ENCODE assay signal across 21 cellular contexts in the genomic region with DNA sequence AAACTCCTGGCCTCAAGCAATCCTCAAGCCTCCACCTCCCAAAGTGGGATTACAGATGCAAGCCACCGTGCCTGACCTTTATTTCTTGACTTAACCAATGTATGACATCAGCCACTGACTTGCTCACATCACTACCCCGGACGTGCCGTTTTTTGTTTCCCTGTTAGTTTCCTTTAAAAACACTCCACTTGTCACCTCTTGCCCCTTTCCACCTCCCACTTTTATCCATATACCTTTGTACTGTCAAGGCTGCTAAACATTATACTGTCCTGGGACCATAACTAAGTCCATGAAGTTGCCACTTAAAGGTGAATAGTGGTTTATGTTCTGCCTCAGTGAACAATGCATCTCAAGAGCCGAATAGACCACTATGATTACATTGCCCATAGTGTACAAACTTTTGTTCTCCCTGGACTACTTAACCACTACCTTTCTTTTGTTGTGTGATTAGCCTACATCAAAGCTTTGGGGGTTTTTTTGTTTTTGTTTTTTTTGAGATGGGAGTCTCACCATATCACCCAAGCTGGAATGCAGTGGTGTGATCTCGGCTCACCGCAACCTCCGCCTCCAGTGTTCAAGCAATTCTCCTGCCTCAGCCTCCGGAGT. TPM values are rescaled to one million over a fixed set of nuclear protein-coding genes. Genes with fewer than 3 reads are reported as not detected.
A peak's percentile ranks its signal among the peaks of the same experiment; 100 is the strongest.
DNase-seq lines count a peak whose midpoint lies in the region; ATAC-seq and TF ChIP-seq lines count a peak whose summit lies in the region.
"Had no signal": no experiment of that assay in that cellular context is flagged by ENCODE, and none has a peak within 500 bp of the region (broad histone marks: within the 10 kb centered on the region; RNA-seq: fewer than 3 reads in every experiment).

No MANE protein-coding gene starts in this region.

- peaks cover 12% of the 10 kb centered on the region for H3K79me2 ChIP-seq in PC-9 (ENCODE audit: low read depth)

- H3K27ac ChIP-seq in PC-9, result peak overlapping the region; percentile 97
- no peak overlapping the region for H3K27ac ChIP-seq in lower lobe of right lung
- H3K27ac ChIP-seq: breast epithelium, foreskin keratinocyte had no signal

- H3K9me3 Mint-ChIP-seq in activated naive CD4-positive, alpha-beta T cell treated with anti-CD3 and anti-CD28 coated beads, Interleukin-2, amount 50 U/mL, for 24 hours, result no peaks in the 10 kb centered on the region
- no peaks in the 10 kb centered on the region for H3K9me3 Mint-ChIP-seq in activated naive CD4-positive, alpha-beta T cell treated with anti-CD3 and anti-CD28 coated beads for 36 hours
- H3K9me3 Mint-ChIP-seq in stimulated activated naive B cell treated with anti-CD40 and anti-IgM and Interleukin-4, amounts not matched to agents 10 μg/mL and 1 μg/mL and 100 μg/mL, for 72 hours, result no peaks in the 10 kb centered on the region

- H3K27me3 ChIP-seq in PC-9 (ENCODE audit: insufficient read depth, low read depth) (no peaks in the 10 kb centered on the region), lower lobe of right lung (ENCODE audit: low read depth) (peaks cover 11% of the 10 kb centered on the region)
- H3K27me3 ChIP-seq: breast epithelium had no signal

- ATAC-seq in stimulated activated naive B cell treated with anti-CD40 and anti-IgM and Interleukin-4, amounts not matched to agents 10 μg/mL and 1 μg/mL and 100 μg/mL, for 72 hours (replicated peaks), result no peak
- ATAC-seq in lower lobe of right lung, result no peak
- ATAC-seq in GM21360 (IDR thresholded peaks at IDR 0.05; ENCODE audit: unreplicated experiment), result no peak
- no peak for ATAC-seq in GM19452 (IDR thresholded peaks at IDR 0.05; ENCODE audit: unreplicated experiment)
- ATAC-seq: naive thymus-derived CD4-positive, alpha-beta T cell had no signal

- H3K4me3 Mint-ChIP-seq in activated naive CD4-positive, alpha-beta T cell treated with anti-CD3 and anti-CD28 coated beads, Interleukin-2, amount 50 U/mL, for 24 hours, result no peak overlapping the region
- H3K4me3 Mint-ChIP-seq in activated naive CD4-positive, alpha-beta T cell treated with anti-CD3 and anti-CD28 coated beads for 36 hours, result no peak overlapping the region
- H3K4me3 Mint-ChIP-seq in stimulated activated naive B cell treated with anti-CD40 and anti-IgM and Interleukin-4, amounts not matched to agents 10 μg/mL and 1 μg/mL and 100 μg/mL, for 72 hours, result no peak overlapping the region

- H3K9me2 ChIP-seq in PC-9 (ENCODE audit: insufficient read depth), result no peaks in the 10 kb centered on the region

- CTCF ChIA-PET in activated naive CD4-positive, alpha-beta T cell treated with anti-CD3 and anti-CD28 coated beads for 36 hours (lab: Charles Lee), result interaction anchor here (0.8 to 1.2 kb wide), 2 partner anchors 25 to 185 kb away, joined by 3 to 4 read pairs; no protein-coding TSS in a partner anchor
- CTCF ChIA-PET in PC-9 (lab: Charles Lee), result interaction anchor here (0.6 kb wide), 1 partner anchor 33 kb away, joined by 3 read pairs; no protein-coding TSS in a partner anchor

- POLR2A ChIA-PET in PC-9 (lab: Charles Lee; ENCODE audit: unreplicated experiment), result interaction anchor here (0.6 to 1.8 kb wide), 4 partner anchors 18 to 145 kb away, joined by 3 to 9 read pairs (median 5); partner anchors contain the start of gene AKAP8

- H4K20me1 ChIP-seq in PC-9 (ENCODE audit: insufficient read depth), result peaks cover 3% of the 10 kb centered on the region; the same call in 1 of the 2 replicates

- peaks cover 8% of the 10 kb centered on the region for H3K36me3 Mint-ChIP-seq in activated naive CD4-positive, alpha-beta T cell treated with anti-CD3 and anti-CD28 coated beads, Interleukin-2, amount 50 U/mL, for 24 hours
- peaks cover 21% of the 10 kb centered on the region for H3K36me3 Mint-ChIP-seq in activated naive CD4-positive, alpha-beta T cell treated with anti-CD3 and anti-CD28 coated beads for 36 hours (ENCODE audit: low read depth)
- H3K36me3 Mint-ChIP-seq in stimulated activated naive B cell treated with anti-CD40 and anti-IgM and Interleukin-4, amounts not matched to agents 10 μg/mL and 1 μg/mL and 100 μg/mL, for 72 hours, result peaks cover 38 to 52% of the 10 kb centered on the region in 2 donors

- H3K4me2 ChIP-seq in PC-9, result peak overlapping the region; percentile 81

- H3K27ac Mint-ChIP-seq in activated naive CD4-positive, alpha-beta T cell treated with anti-CD3 and anti-CD28 coated beads, Interleukin-2, amount 50 U/mL, for 24 hours, result peak overlapping the region; percentile 84
- no peak overlapping the region for H3K27ac Mint-ChIP-seq in activated naive CD4-positive, alpha-beta T cell treated with anti-CD3 and anti-CD28 coated beads for 36 hours
- H3K27ac Mint-ChIP-seq in stimulated activated naive B cell treated with anti-CD40 and anti-IgM and Interleukin-4, amounts not matched to agents 10 μg/mL and 1 μg/mL and 100 μg/mL, for 72 hours, result peak overlapping the region; percentile 75

- H2AFZ ChIP-seq in PC-9, result no peak overlapping the region

- intact Hi-C loops in activated naive CD4-positive, alpha-beta T cell treated with anti-CD3 and anti-CD28 coated beads for 36 hours (cut with micrococcal nuclease), result loop anchor here (5.0 kb wide), 1 partner anchor 57 kb away; no protein-coding TSS in a partner anchor
- intact Hi-C loops in PC-9 (cut with micrococcal nuclease; ENCODE audit: unreplicated experiment) (loop anchor here (1.0 kb wide), 1 partner anchor 38 kb away; no protein-coding TSS in a partner anchor), lower lobe of right lung (cut with DNase I) (no loop called here)

- peaks cover 20% of the 10 kb centered on the region for H3K36me3 ChIP-seq in PC-9 (ENCODE audit: low read depth)
- H3K36me3 ChIP-seq in lower lobe of right lung, result peaks cover 43% of the 10 kb centered on the region

- no peak for TF ChIP-seq CTCF in PC-9 (conservative IDR thresholded peaks at IDR 0.05)
- no peak for TF ChIP-seq CTCF in lower lobe of right lung (IDR thresholded peaks at IDR 0.05)

- H3K4me1 ChIP-seq in PC-9 (replicated peaks; ENCODE audit: insufficient read depth) (peaks cover 37% of the 10 kb centered on the region), lower lobe of right lung (peaks cover 19% of the 10 kb centered on the region)
- H3K4me1 ChIP-seq: foreskin keratinocyte had no signal

- no peaks in the 10 kb centered on the region for H3K9me3 ChIP-seq in PC-9 (ENCODE audit: insufficient read depth, low read depth)
- H3K9me3 ChIP-seq in lower lobe of right lung, result no peaks in the 10 kb centered on the region
- H3K9me3 ChIP-seq: breast epithelium, spleen had no signal

- H3K4me3 ChIP-seq in PC-9 (peak overlapping the region; percentile 10; the same call in 1 of the 2 replicates), lower lobe of right lung (no peak overlapping the region)
- H3K4me3 ChIP-seq: breast epithelium, spleen had no signal

- peaks cover 17% of the 10 kb centered on the region for H3K4me1 Mint-ChIP-seq in activated naive CD4-positive, alpha-beta T cell treated with anti-CD3 and anti-CD28 coated beads, Interleukin-2, amount 50 U/mL, for 24 hours
- peaks cover 7% of the 10 kb centered on the region for H3K4me1 Mint-ChIP-seq in activated naive CD4-positive, alpha-beta T cell treated with anti-CD3 and anti-CD28 coated beads for 36 hours (ENCODE audit: low read depth)
- peaks cover 34 to 54% of the 10 kb centered on the region in 2 donors for H3K4me1 Mint-ChIP-seq in stimulated activated naive B cell treated with anti-CD40 and anti-IgM and Interleukin-4, amounts not matched to agents 10 μg/mL and 1 μg/mL and 100 μg/mL, for 72 hours

- peaks cover 62% of the 10 kb centered on the region for H3F3A ChIP-seq in PC-9 (ENCODE audit: insufficient read depth, low read depth)

- no TSS peak for BruUV-seq in PC-9 (replicated peaks; lab: Mats Ljungman, UMichigan)

- peaks cover 15% of the 10 kb centered on the region for H3K27me3 Mint-ChIP-seq in activated naive CD4-positive, alpha-beta T cell treated with anti-CD3 and anti-CD28 coated beads, Interleukin-2, amount 50 U/mL, for 24 hours
- H3K27me3 Mint-ChIP-seq in activated naive CD4-positive, alpha-beta T cell treated with anti-CD3 and anti-CD28 coated beads for 36 hours (ENCODE audit: low read depth), result peaks cover 25% of the 10 kb centered on the region
- H3K27me3 Mint-ChIP-seq in stimulated activated naive B cell treated with anti-CD40 and anti-IgM and Interleukin-4, amounts not matched to agents 10 μg/mL and 1 μg/mL and 100 μg/mL, for 72 hours, result peaks cover 17 to 24% of the 10 kb centered on the region in 2 donors

- DNase-seq in activated naive CD4-positive, alpha-beta T cell treated with anti-CD3 and anti-CD28 coated beads for 36 hours, result no peak
- DNase-seq in PC-9 (peak in 1 of 2 experiments; percentile 60), fibroblast of peridontal ligament (ENCODE audit: extremely low read depth) (peak; percentile 29), lower lobe of right lung (no peak)
- DNase-seq in stimulated activated naive B cell treated with anti-CD40 and anti-IgM and Interleukin-4, amounts not matched to agents 10 μg/mL and 1 μg/mL and 100 μg/mL, for 72 hours, result no peak
- DNase-seq: activated CD4-positive, alpha-beta T cell treated with anti-CD3 and anti-CD28 coated beads for 4 hours; activated effector memory CD4-positive, alpha-beta T cell treated with Interleukin-2 at 50 U/mL for 16 hours; cortex of kidney; hippocampal formation; islet precursor cell; Kasumi-1; naive thymus-derived CD4-positive, alpha-beta T cell; NCI-H1105; NCI-H2171; spleen had no signal

RNA-seq across cellular contexts. Expression of gene EPHX3, which starts 2.4 kb away (rescaled TPM):
- not detected for total RNA-seq in activated naive CD4-positive, alpha-beta T cell treated with anti-CD3 and anti-CD28 coated beads for 36 hours
- total RNA-seq in PC-9 (2021) (17.7 and 20.1 TPM in 2 replicates), lower lobe of right lung (2.3 TPM)
- total RNA-seq: foreskin keratinocyte, HT-29 had no signal

RNA-seq across cellular contexts. Expression of gene NOTCH3, which starts 33.8 kb away (rescaled TPM):
- not detected for total RNA-seq in activated naive CD4-positive, alpha-beta T cell treated with anti-CD3 and anti-CD28 coated beads for 36 hours
- total RNA-seq in PC-9 (2021) (115 and 143 TPM in 2 replicates), lower lobe of right lung (52.7 TPM)

Comparison
In these comparisons a context has a peak if more than half of its experiments do, and no peak if none do; other contexts are left out.
1. RNA of gene NOTCH3, which starts 33.8 kb away (total RNA-seq): 115 to 143 TPM in PC-9 and 52.7 TPM in lower lobe of right lung (single experiment); not detected in activated naive CD4-positive, alpha-beta T cell treated with anti-CD3 and anti-CD28 coated beads for 36 hours; every median in the first group is over 10 times any median in the second.